In genomic region chr20:50389437-50389807, GRCh38 we compare ENCODE assay signal across 22 cellular contexts.
DNase-seq lines count a peak whose midpoint lies in the region; ATAC-seq and TF ChIP-seq lines count a peak whose summit lies in the region.
"Had no signal": no experiment of that assay in that cellular context is flagged by ENCODE, and none has a peak within 500 bp of the region (broad histone marks: within the 10 kb centered on the region; RNA-seq: fewer than 3 reads in every experiment).

No MANE protein-coding gene starts in this region.

- H3K9me3 Mint-ChIP-seq in naive thymus-derived CD8-positive, alpha-beta T cell, result no peaks in the 10 kb centered on the region
- H3K9me3 Mint-ChIP-seq: activated CD8-positive, alpha-beta T cell treated with anti-CD3 and anti-CD28 coated beads for 36 hours; activated naive CD4-positive, alpha-beta T cell treated with anti-CD3 and anti-CD28 coated beads, Interleukin-2, amount 50 U/mL, for 24 hours; activated T-cell treated with anti-CD3 and anti-CD28 coated beads, Interleukin-2, amount 50 U/mL, for 24 hours; dendritic cell treated with granulocyte-macrophage colony-stimulating factor and Interleukin-4, amounts not matched to agents 40 ng/mL and 50 ng/mL, for 4 days had no signal

- H3K36me3 ChIP-seq in left ventricle myocardium inferior (no peaks in the 10 kb centered on the region), upper lobe of right lung (no peaks in the 10 kb centered on the region)
- H3K36me3 ChIP-seq: BLaER1, thyroid gland, WERI-Rb-1 had no signal

- intact Hi-C loops in Right ventricle myocardium inferior (cut with DNase I), result no loop called here
- intact Hi-C loops in cardiac septum (cut with DNase I), result no loop called here
- intact Hi-C loops in left ventricle myocardium inferior (cut with micrococcal nuclease), result no loop called here
- intact Hi-C loops in upper lobe of right lung (cut with DNase I), result no loop called here

- peaks cover 14 to 44% (median 30%) of the 10 kb centered on the region in 4 donors for H3K4me1 Mint-ChIP-seq in naive thymus-derived CD8-positive, alpha-beta T cell

- H3K4me3 Mint-ChIP-seq in naive thymus-derived CD8-positive, alpha-beta T cell, result no peak overlapping the region
- H3K4me3 Mint-ChIP-seq: activated CD8-positive, alpha-beta T cell treated with anti-CD3 and anti-CD28 coated beads for 36 hours; activated naive CD4-positive, alpha-beta T cell treated with anti-CD3 and anti-CD28 coated beads, Interleukin-2, amount 50 U/mL, for 24 hours; activated T-cell treated with anti-CD3 and anti-CD28 coated beads, Interleukin-2, amount 50 U/mL, for 24 hours; brain; dendritic cell treated with granulocyte-macrophage colony-stimulating factor and Interleukin-4, amounts not matched to agents 40 ng/mL and 50 ng/mL, for 4 days had no signal

- H3K36me3 Mint-ChIP-seq in naive thymus-derived CD8-positive, alpha-beta T cell, result no peaks in the 10 kb centered on the region
- H3K36me3 Mint-ChIP-seq: activated naive CD4-positive, alpha-beta T cell treated with anti-CD3 and anti-CD28 coated beads, Interleukin-2, amount 50 U/mL, for 24 hours; brain had no signal

- H3K4me1 ChIP-seq in left ventricle myocardium inferior, result peaks cover 44% of the 10 kb centered on the region
- H3K4me1 ChIP-seq in upper lobe of right lung, result peaks cover 16% of the 10 kb centered on the region
- H3K4me1 ChIP-seq: foreskin keratinocyte had no signal

- DNase-seq in Right ventricle myocardium inferior (ENCODE audit: missing footprints), result no peak
- DNase-seq in cardiac septum (ENCODE audit: low spot score), result no peak
- DNase-seq in left ventricle myocardium inferior, result peak; percentile 47
- DNase-seq in naive thymus-derived CD8-positive, alpha-beta T cell, result no peak
- no peak for DNase-seq in upper lobe of right lung
- no peak for DNase-seq in NCI-H1930 (lab: John Stamatoyannopoulos, UW)
- no peak for DNase-seq in NCI-H82 (lab: John Stamatoyannopoulos, UW)
- DNase-seq: activated CD8-positive, alpha-beta T cell treated with anti-CD3 and anti-CD28 coated beads for 36 hours; activated T-cell treated with anti-CD3 and anti-CD28 coated beads, Interleukin-2, amount 50 U/mL, for 24 hours; foreskin keratinocyte; GM23248; kidney glomerular epithelial cell; NCI-H1417 treated with DMSO at 0.1 percent for 48 hours; NCI-H2227 treated with DMSO at 0.1 percent for 48 hours; NK-92 treated with Interleukin-12 subunit alpha and Interleukin-12 subunit beta, amount 100 ng/mL, for 24 hours; thyroid gland; WERI-Rb-1 had no signal

- POLR2A ChIA-PET in naive thymus-derived CD8-positive, alpha-beta T cell (lab: Charles Lee), result no interaction called here

- peak overlapping the region in 8 of 10 donors; percentile 8 to 87 (median 76) for H3K27ac Mint-ChIP-seq in naive thymus-derived CD8-positive, alpha-beta T cell
- H3K27ac Mint-ChIP-seq: activated CD8-positive, alpha-beta T cell treated with anti-CD3 and anti-CD28 coated beads for 36 hours; activated T-cell treated with anti-CD3 and anti-CD28 coated beads, Interleukin-2, amount 50 U/mL, for 24 hours; dendritic cell treated with granulocyte-macrophage colony-stimulating factor and Interleukin-4, amounts not matched to agents 40 ng/mL and 50 ng/mL, for 4 days had no signal

- ATAC-seq in Right ventricle myocardium inferior (peak; percentile 87), upper lobe of right lung (peak; percentile 75)
- no peak for ATAC-seq in naive thymus-derived CD8-positive, alpha-beta T cell
- ATAC-seq in activated CD4-positive, CD25-positive, alpha-beta regulatory T cell treated with anti-CD3 and anti-CD28 coated beads, Interleukin-2, amount 50 U/mL, for 24 hours, result no peak
- ATAC-seq: activated CD8-positive, alpha-beta T cell treated with anti-CD3 and anti-CD28 coated beads for 36 hours; foreskin keratinocyte had no signal

- peak overlapping the region; percentile 94 for H3K27ac ChIP-seq in left ventricle myocardium inferior (replicated peaks)
- peak overlapping the region; percentile 11 for H3K27ac ChIP-seq in upper lobe of right lung
- H3K27ac ChIP-seq: BLaER1, foreskin keratinocyte, GM23248, thyroid gland, WERI-Rb-1 had no signal

- H3K4me3 ChIP-seq in left ventricle myocardium inferior, result no peak overlapping the region
- H3K4me3 ChIP-seq in upper lobe of right lung, result no peak overlapping the region
- H3K4me3 ChIP-seq: BLaER1, GM23248, thyroid gland had no signal

- H3K9me3 ChIP-seq in left ventricle myocardium inferior (replicated peaks) (no peaks in the 10 kb centered on the region), upper lobe of right lung (no peaks in the 10 kb centered on the region)
- H3K9me3 ChIP-seq: BLaER1, thyroid gland had no signal

- no peaks in the 10 kb centered on the region for H3K27me3 ChIP-seq in left ventricle myocardium inferior (ENCODE audit: low read depth)
- H3K27me3 ChIP-seq in upper lobe of right lung, result no peaks in the 10 kb centered on the region
- H3K27me3 ChIP-seq: foreskin keratinocyte, thyroid gland had no signal

- H3K27me3 Mint-ChIP-seq in naive thymus-derived CD8-positive, alpha-beta T cell, result peaks cover 0 to 4% (median 0%) of the 10 kb centered on the region in 5 donors
- H3K27me3 Mint-ChIP-seq: activated CD8-positive, alpha-beta T cell treated with anti-CD3 and anti-CD28 coated beads for 36 hours; activated naive CD4-positive, alpha-beta T cell treated with anti-CD3 and anti-CD28 coated beads, Interleukin-2, amount 50 U/mL, for 24 hours; activated T-cell treated with anti-CD3 and anti-CD28 coated beads, Interleukin-2, amount 50 U/mL, for 24 hours had no signal

- no peak for TF ChIP-seq CTCF in left ventricle myocardium inferior (IDR thresholded peaks at IDR 0.05; ENCODE audit: borderline replicate concordance)
- no peak for TF ChIP-seq CTCF in upper lobe of right lung (IDR thresholded peaks at IDR 0.05)

Comparison
In these comparisons a context has a peak if more than half of its experiments do, and no peak if none do; other contexts are left out.
1. ATAC-seq: peak in Right ventricle myocardium inferior (single experiment) and upper lobe of right lung (single experiment); none in naive thymus-derived CD8-positive, alpha-beta T cell (0 of 2) and activated CD4-positive, CD25-positive, alpha-beta regulatory T cell treated with anti-CD3 and anti-CD28 coated beads, Interleukin-2, amount 50 U/mL, for 24 hours (0 of 2).